Comparison of ENCODE assay signal across 13 cellular contexts in genomic region chr1:39293375-39294070, GRCh38.
DNase-seq lines count a peak whose midpoint lies in the region; TF ChIP-seq lines count a peak whose summit lies in the region.
"Had no signal": no experiment of that assay in that cellular context is flagged by ENCODE, and none has a peak within 500 bp of the region (broad histone marks: within the 10 kb centered on the region; RNA-seq: fewer than 3 reads in every experiment).

No MANE protein-coding gene starts in this region.

- CTCF ChIA-PET in CD4-positive, alpha-beta memory T cell (lab: Charles Lee; ENCODE audit: partially characterized antibody) = interaction anchor here (0.6 kb wide), 1 partner anchor 245 kb away, joined by 3 read pairs; no protein-coding TSS in a partner anchor

- no CpG with 5 or more reads among the region's 3 CpGs for WGBS in neuronal stem cell (ENCODE audit: extremely low coverage in 2 of 2, insufficient read length in 2 of 2, insufficient replicate concordance in 1 of 2), 2 donors

- no peaks in the 10 kb centered on the region for H3K9me3 Mint-ChIP-seq in CD4-positive, alpha-beta memory T cell
- H3K9me3 Mint-ChIP-seq: activated T-cell treated with anti-CD3 and anti-CD28 coated beads, Interleukin-2, amount 50 U/mL, for 4 hours had no signal

- H4K8ac ChIP-seq in neuronal stem cell (ENCODE audit: low read depth, low read length) = no peak overlapping the region

- no peak overlapping the region for H3K23ac ChIP-seq in neuronal stem cell (ENCODE audit: low read depth, low read length, poor library complexity)

- no peaks in the 10 kb centered on the region for H3K4me1 ChIP-seq in CD4-positive, alpha-beta memory T cell (ENCODE audit: insufficient read depth, low read length)
- H3K4me1 ChIP-seq in neuronal stem cell (ENCODE audit: control insufficient read depth in 2 of 2, insufficient read depth in 1 of 2, low read depth in 1 of 2, low read length in 2 of 2) = peaks cover 2 to 5% of the 10 kb centered on the region in 2 donors
- H3K4me1 ChIP-seq: Peyer's patch had no signal

- peaks cover 61% of the 10 kb centered on the region for H3K36me3 ChIP-seq in CD4-positive, alpha-beta memory T cell (ENCODE audit: insufficient read depth, low read length)
- H3K36me3 ChIP-seq in neuronal stem cell (replicated peaks in 1 of 2; ENCODE audit: control insufficient read depth in 2 of 2, insufficient read depth in 2 of 2, low read length in 2 of 2) = peaks cover 27 to 88% of the 10 kb centered on the region in 2 donors

- H3K4me3 ChIP-seq in CD4-positive, alpha-beta memory T cell (ENCODE audit: low read length in 2 of 2) = no peak overlapping the region
- no peak overlapping the region for H3K4me3 ChIP-seq in neuronal stem cell (ENCODE audit: low read length in 2 of 2)
- H3K4me3 ChIP-seq: Peyer's patch had no signal

- POLR2A ChIA-PET in CD4-positive, alpha-beta memory T cell (lab: Charles Lee; ENCODE audit: partially characterized antibody) = interaction anchor here (1.1 kb wide), 1 partner anchor 101 kb away, joined by 3 read pairs; no protein-coding TSS in a partner anchor

- no peaks in the 10 kb centered on the region for H3K27me3 Mint-ChIP-seq in CD4-positive, alpha-beta memory T cell

- no peak overlapping the region for H4K91ac ChIP-seq in neuronal stem cell (ENCODE audit: low read depth, low read length, poor library complexity)

- H3K4me3 Mint-ChIP-seq in CD4-positive, alpha-beta memory T cell = no peak overlapping the region
- H3K4me3 Mint-ChIP-seq: activated T-cell treated with anti-CD3 and anti-CD28 coated beads, Interleukin-2, amount 50 U/mL, for 4 hours; mesothelial cell of epicardium had no signal

- no peak overlapping the region for H3K4me2 ChIP-seq in neuronal stem cell (ENCODE audit: insufficient read depth, low read length, poor library complexity, severe bottlenecking)

- H3K14ac ChIP-seq in neuronal stem cell (ENCODE audit: low read length) = no peak overlapping the region

- no peak overlapping the region for H2AK5ac ChIP-seq in neuronal stem cell (ENCODE audit: low read depth, low read length)

- H3K9me3 ChIP-seq in CD4-positive, alpha-beta memory T cell (ENCODE audit: control insufficient read depth in 1 of 2, low read length in 2 of 2) = no peaks in the 10 kb centered on the region
- no peaks in the 10 kb centered on the region for H3K9me3 ChIP-seq in neuronal stem cell (replicated peaks in 1 of 2; ENCODE audit: control insufficient read depth in 2 of 2, insufficient read depth in 1 of 2, low read depth in 1 of 2, low read length in 2 of 2)
- H3K9me3 ChIP-seq: Peyer's patch had no signal

- H2BK120ac ChIP-seq in neuronal stem cell (ENCODE audit: low read depth, low read length) = no peak overlapping the region

- no peak overlapping the region for H2BK15ac ChIP-seq in neuronal stem cell (ENCODE audit: low read length)

- peak overlapping the region in 5 of 7 donors; percentile 12 to 72 (median 38) for H3K27ac Mint-ChIP-seq in CD4-positive, alpha-beta memory T cell
- H3K27ac Mint-ChIP-seq: mesothelial cell of epicardium had no signal

- H2BK5ac ChIP-seq in neuronal stem cell (ENCODE audit: low read length) = no peak overlapping the region

- no peak overlapping the region for H2AFZ ChIP-seq in neuronal stem cell (ENCODE audit: low read length)

- no peak overlapping the region for H3K18ac ChIP-seq in neuronal stem cell (ENCODE audit: low read length)

- peaks cover 76 to 81% of the 10 kb centered on the region in 2 donors for H3K36me3 Mint-ChIP-seq in CD4-positive, alpha-beta memory T cell

- DNase-seq in CD4-positive, alpha-beta memory T cell = no peak
- DNase-seq in M059J (ENCODE audit: low read depth) (peak; percentile 14), epithelial cell of prostate (ENCODE audit: low read depth, low spot score) (no peak), neuronal stem cell (ENCODE audit: low spot score) (peak; percentile 20), NCI-H345 (lab: John Stamatoyannopoulos, UW) (no peak), NCI-H1092 (lab: John Stamatoyannopoulos, UW) (no peak), erythroblast (lab: John Stamatoyannopoulos, UW) (no peak)
- DNase-seq in activated T-cell treated with anti-CD3 and anti-CD28 coated beads, Interleukin-2, amount 50 U/mL, for 48 hours = no peak
- DNase-seq: activated T-cell treated with anti-CD3 and anti-CD28 coated beads, Interleukin-2, amount 50 U/mL, for 4 hours; DMS153; NCI-H2171; Peyer's patch had no signal

- no peaks in the 10 kb centered on the region for H3K27me3 ChIP-seq in CD4-positive, alpha-beta memory T cell (ENCODE audit: insufficient read depth, low read length)
- no peaks in the 10 kb centered on the region for H3K27me3 ChIP-seq in neuronal stem cell (ENCODE audit: control insufficient read depth in 3 of 3, insufficient read depth in 3 of 3, low read depth in 1 of 3, low read length in 3 of 3)
- H3K27me3 ChIP-seq: Peyer's patch had no signal

- no peak overlapping the region for H3K9ac ChIP-seq in neuronal stem cell (ENCODE audit: low read depth, low read length, poor library complexity)

- no peak for TF ChIP-seq POLR2A in erythroblast (IDR thresholded peaks at IDR 0.05; ENCODE audit: low read length)

- H2BK12ac ChIP-seq in neuronal stem cell (ENCODE audit: low read length) = no peak overlapping the region

- intact Hi-C loops in CD4-positive, alpha-beta memory T cell (cut with micrococcal nuclease) = no loop called here

- H3K79me1 ChIP-seq in neuronal stem cell (ENCODE audit: low read depth, low read length) = no peaks in the 10 kb centered on the region

- H3K4me1 Mint-ChIP-seq in CD4-positive, alpha-beta memory T cell = peaks cover 0 to 7% (median 2%) of the 10 kb centered on the region in 4 donors
- H3K4me1 Mint-ChIP-seq: mesothelial cell of epicardium had no signal

- no peak overlapping the region for H3K4ac ChIP-seq in neuronal stem cell (ENCODE audit: low read length)

- H3K27ac ChIP-seq in CD4-positive, alpha-beta memory T cell (ENCODE audit: low read depth, low read length) = no peak overlapping the region
- H3K27ac ChIP-seq in epithelial cell of prostate = peak overlapping the region; percentile 23
- no peak overlapping the region for H3K27ac ChIP-seq in neuronal stem cell (replicated peaks; ENCODE audit: low read length)
- H3K27ac ChIP-seq: Peyer's patch had no signal

Comparison
In these comparisons a context has a peak if more than half of its experiments do, and no peak if none do; other contexts are left out.
1. DNase-seq: peak in M059J (single experiment) and neuronal stem cell (single experiment); none in CD4-positive, alpha-beta memory T cell (0 of 5), epithelial cell of prostate (single experiment), NCI-H345 (single experiment), activated T-cell treated with anti-CD3 and anti-CD28 coated beads, Interleukin-2, amount 50 U/mL, for 48 hours (0 of 2), NCI-H1092 (single experiment) and erythroblast (0 of 2).